In the genomic region with DNA sequence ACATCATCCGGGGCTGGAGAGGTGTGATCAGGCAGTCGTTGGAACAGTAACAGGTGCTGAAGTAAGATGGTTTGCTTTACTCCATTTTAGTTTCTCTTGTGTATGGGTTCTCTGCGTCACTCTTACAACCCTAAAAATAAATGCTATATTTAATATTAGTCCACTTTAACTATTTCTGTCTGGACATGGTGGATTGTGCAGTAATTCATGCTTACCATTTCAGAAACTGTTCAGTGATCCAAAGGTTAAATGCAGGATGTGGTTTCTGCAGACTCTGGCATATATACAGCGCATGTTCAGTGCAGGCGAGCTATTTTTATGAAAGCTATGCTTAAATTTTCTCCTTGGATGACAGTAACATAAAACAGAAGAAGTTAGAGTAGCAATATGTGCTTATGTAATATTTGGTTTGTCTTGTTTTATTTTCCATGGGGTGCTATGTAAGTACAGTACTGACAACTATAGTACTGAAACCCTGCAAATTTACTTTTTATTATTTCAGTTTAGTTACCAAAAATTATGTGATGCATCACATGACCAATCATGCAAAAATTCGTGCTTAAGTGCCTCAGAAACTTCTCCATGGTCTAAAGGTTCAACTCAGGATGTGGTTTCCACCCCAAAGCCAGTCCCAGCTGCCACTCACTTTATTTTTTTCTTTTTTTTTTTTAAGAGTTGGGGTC, we compare ENCODE assay signal across 8 cellular contexts. TPM values are rescaled to one million over a fixed set of nuclear protein-coding genes. Genes with fewer than 3 reads are reported as not detected.
A peak's percentile ranks its signal among the peaks of the same experiment; 100 is the strongest.
DNase-seq lines count a peak whose midpoint lies in the region; ATAC-seq and TF ChIP-seq lines count a peak whose summit lies in the region.

No MANE protein-coding gene starts in this region.

- no peak for TF ChIP-seq CTCF in NB4 (IDR thresholded peaks at IDR 0.05; ENCODE audit: low read depth, low read length)
- TF ChIP-seq CTCF in fibroblast of villous mesenchyme (IDR thresholded peaks at IDR 0.05; ENCODE audit: insufficient read depth, low read depth, low read length) = no peak

- ATAC-seq in GM18520 (IDR thresholded peaks at IDR 0.05; ENCODE audit: unreplicated experiment) = peak; percentile 48
- peak; percentile 74 for ATAC-seq in HG02610 (IDR thresholded peaks at IDR 0.05; ENCODE audit: unreplicated experiment)

- peak overlapping the region; percentile 13 for H3K4me3 ChIP-seq in NB4 (ENCODE audit: low read depth, low read length)
- no peak overlapping the region for H3K4me3 ChIP-seq in fibroblast of villous mesenchyme (ENCODE audit: low read depth, low read length)

- DNase-seq in NB4 (ENCODE audit: low read depth) (peak; percentile 75), fibroblast of villous mesenchyme (ENCODE audit: low read depth) (peak; percentile 81), NCI-H524 treated with DMSO at 0.1 percent for 48 hours (lab: John Stamatoyannopoulos, UW) (no peak), T1000 (lab: John Stamatoyannopoulos, UW) (no peak), NCI-H1105 treated with DMSO at 0.1 percent for 48 hours (lab: John Stamatoyannopoulos, UW) (no peak), NCI-H1436 (lab: John Stamatoyannopoulos, UW) (no peak)

- TF ChIP-seq POLR2A in NB4 (IDR thresholded peaks at IDR 0.05; ENCODE audit: extremely low read depth, insufficient read length) = no peak

RNA-seq across cellular contexts. Expression of a gene that starts 46.6 kb away (rescaled TPM):
- total RNA-seq in fibroblast of villous mesenchyme = under 0.01 TPM in 1 of 2 replicates, not detected in the other

Comparison
In these comparisons a context has a peak if more than half of its experiments do, and no peak if none do; other contexts are left out.
1. DNase-seq: peak in NB4 (single experiment) and fibroblast of villous mesenchyme (single experiment); none in NCI-H524 treated with DMSO at 0.1 percent for 48 hours (single experiment), T1000 (single experiment), NCI-H1105 treated with DMSO at 0.1 percent for 48 hours (single experiment) and NCI-H1436 (single experiment).